In genomic region chr14:77790566-77791224, GRCh38 we compare ENCODE assay signal across 26 cellular contexts. TPM values are rescaled to one million over a fixed set of nuclear protein-coding genes. Genes with fewer than 3 reads are reported as not detected.
A peak's percentile ranks its signal among the peaks of the same experiment; 100 is the strongest.
DNase-seq lines count a peak whose midpoint lies in the region; TF ChIP-seq lines count a peak whose summit lies in the region.
"Had no signal": no experiment of that assay in that cellular context is flagged by ENCODE, and none has a peak within 500 bp of the region (broad histone marks: within the 10 kb centered on the region; RNA-seq: fewer than 3 reads in every experiment).

No MANE protein-coding gene starts in this region.

- H3K27ac ChIP-seq in WERI-Rb-1 (no peak overlapping the region), adrenal gland (no peak overlapping the region), coronary artery (no peak overlapping the region)
- H3K27ac ChIP-seq: BLaER1, heart right ventricle, HL-60, upper lobe of left lung had no signal

- TF ChIP-seq CTCF in WERI-Rb-1 (IDR thresholded peaks at IDR 0.05; ENCODE audit: low read depth, low read length): no peak
- no peak for TF ChIP-seq CTCF in adrenal gland (IDR thresholded peaks at IDR 0.05)
- no peak for TF ChIP-seq CTCF in coronary artery (IDR thresholded peaks at IDR 0.05)

- WGBS in adrenal gland, 4 donors: 70 to 91% (median 78%) methylated on average over 5 to 6 of the region's 6 CpGs

- intact Hi-C loops in adrenal gland (cut with DNase I): no loop called here

- H3K9me3 ChIP-seq in WERI-Rb-1 (ENCODE audit: severe bottlenecking) (no peaks in the 10 kb centered on the region), adrenal gland (replicated peaks in 1 of 3) (no peaks in the 10 kb centered on the region)
- H3K9me3 ChIP-seq: BLaER1, heart right ventricle, upper lobe of left lung had no signal

- H3K36me3 ChIP-seq in WERI-Rb-1: no peaks in the 10 kb centered on the region
- H3K36me3 ChIP-seq in adrenal gland (replicated peaks in 1 of 2): no peaks in the 10 kb centered on the region
- H3K36me3 ChIP-seq: BLaER1, heart right ventricle, upper lobe of left lung had no signal

- H3K27me3 ChIP-seq in WERI-Rb-1 (ENCODE audit: insufficient read depth, low read depth, severe bottlenecking): no peaks in the 10 kb centered on the region
- no peaks in the 10 kb centered on the region for H3K27me3 ChIP-seq in adrenal gland
- H3K27me3 ChIP-seq: BLaER1, upper lobe of left lung had no signal

- TF ChIP-seq POLR2A in adrenal gland (IDR thresholded peaks at IDR 0.05): no peak

- DNase-seq in LHCN-M2 (ENCODE audit: low read depth) (peak; percentile 31), NCI-H69 (lab: John Stamatoyannopoulos, UW) (peak; percentile 71), WERI-Rb-1 (peak; percentile 23), myocyte (ENCODE audit: low read depth) (peak; percentile 75), GOT3 (lab: John Stamatoyannopoulos, UW) (no peak), adrenal gland (no peak), coronary artery (ENCODE audit: low spot score) (no peak)
- no peak for DNase-seq in effector CD4-positive, alpha-beta T cell
- DNase-seq: activated B cell treated with CpG ODN at 0.5 μM for 24 hours; activated CD4-positive, alpha-beta T cell treated with anti-CD3 and anti-CD28 coated beads, Interleukin-2, amount 50 U/mL, for 4 hours; activated naive CD4-positive, alpha-beta T cell treated with anti-CD3 and anti-CD28 coated beads for 36 hours; DND-41; effector CD8-positive, alpha-beta T cell; foreskin fibroblast; heart right ventricle; NCI-H1092; NCI-H187 treated with DMSO at 0.1 percent for 48 hours; NCI-H748 treated with DMSO at 0.1 percent for 48 hours; right cardiac atrium; SHP77; stimulated activated CD4-positive, alpha-beta T cell treated with anti-CD3 and anti-CD28 coated beads, Interleukin-4, amount 100 ng/mL, for 1 hour; substantia nigra; T1000 had no signal

- H3K4me1 ChIP-seq in adrenal gland (replicated peaks in 1 of 2): no peaks in the 10 kb centered on the region
- H3K4me1 ChIP-seq: heart right ventricle, upper lobe of left lung had no signal

- H3K4me3 ChIP-seq in WERI-Rb-1 (ENCODE audit: low read depth, low read length) (no peak overlapping the region), adrenal gland (no peak overlapping the region), coronary artery (no peak overlapping the region)
- H3K4me3 ChIP-seq: BLaER1, heart right ventricle, upper lobe of left lung had no signal

RNA-seq across cellular contexts. Expression of gene ADCK1, which starts 9.2 kb away (rescaled TPM):
- total RNA-seq in LHCN-M2 (2014; rRNA removed) (5.1 and 5.5 TPM in 2 replicates), myocyte (5.5 and 12.3 TPM in 2 replicates), adrenal gland (10 to 100 TPM in 2 of 8 donors, 1 to 10 TPM in 6; 7.5 to 10.5 (median 9.9) TPM)
- 5.8 TPM for polyA plus RNA-seq in LHCN-M2 (2012)
- polyA plus RNA-seq in myocyte (2012): 7.8 TPM
- polyA plus RNA-seq in adrenal gland: 10 to 100 TPM in 2 of 3 donors, 1 to 10 TPM in 1; 5.9 to 18.1 (median 10.8) TPM

RNA-seq across cellular contexts. Expression of gene SNW1, which starts 29.7 kb away (rescaled TPM):
- total RNA-seq in LHCN-M2 (2014; rRNA removed) (63.7 and 65.0 TPM in 2 replicates), myocyte (48.4 and 61.5 TPM in 2 replicates), adrenal gland (10 to 100 TPM; 32.8 to 67.5 (median 53.6) TPM)
- polyA plus RNA-seq in LHCN-M2 (2012): 36.8 TPM
- polyA plus RNA-seq in myocyte (2012): 32.3 TPM
- 10 to 100 TPM; 24.2 to 85.0 (median 30.4) TPM for polyA plus RNA-seq in adrenal gland

Comparison
In these comparisons a context has a peak if more than half of its experiments do, and no peak if none do; other contexts are left out.
1. DNase-seq: peak in LHCN-M2 (single experiment), NCI-H69 (single experiment), WERI-Rb-1 (single experiment) and myocyte (single experiment); none in GOT3 (single experiment), adrenal gland (0 of 7), effector CD4-positive, alpha-beta T cell (single experiment) and coronary artery (single experiment).